ENCODE assay signal across 1 cellular context in genomic region chr15:101497484-101498034, GRCh38.
TF ChIP-seq lines count a peak whose summit lies in the region.

No MANE protein-coding gene starts in this region.

TF ChIP-seq in K562, 482 proteins besides CTCF, POLR2A, EP300 and RAD21 (continued from another document):
- TF ChIP-seq ZBTB2 (IDR thresholded peaks at IDR 0.05), result no peak
- TF ChIP-seq, protein P1, sequence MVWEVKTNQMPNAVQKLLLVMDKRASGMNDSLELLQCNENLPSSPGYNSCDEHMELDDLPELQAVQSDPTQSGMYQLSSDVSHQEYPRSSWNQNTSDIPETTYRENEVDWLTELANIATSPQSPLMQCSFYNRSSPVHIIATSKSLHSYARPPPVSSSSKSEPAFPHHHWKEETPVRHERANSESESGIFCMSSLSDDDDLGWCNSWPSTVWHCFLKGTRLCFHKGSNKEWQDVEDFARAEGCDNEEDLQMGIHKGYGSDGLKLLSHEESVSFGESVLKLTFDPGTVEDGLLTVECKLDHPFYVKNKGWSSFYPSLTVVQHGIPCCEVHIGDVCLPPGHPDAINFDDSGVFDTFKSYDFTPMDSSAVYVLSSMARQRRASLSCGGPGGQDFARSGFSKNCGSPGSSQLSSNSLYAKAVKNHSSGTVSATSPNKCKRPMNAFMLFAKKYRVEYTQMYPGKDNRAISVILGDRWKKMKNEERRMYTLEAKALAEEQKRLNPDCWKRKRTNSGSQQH (CRISPR knock-in tag; IDR thresholded peaks at IDR 0.05), result no peak
- TF ChIP-seq MEIS2 (IDR thresholded peaks at IDR 0.05; ENCODE audit: partially characterized antibody), result peak; percentile 18
- TF ChIP-seq HDAC1 (IDR thresholded peaks at IDR 0.05), result no peak
